25 cellular contexts compared by ENCODE assay signal in the genomic region with DNA sequence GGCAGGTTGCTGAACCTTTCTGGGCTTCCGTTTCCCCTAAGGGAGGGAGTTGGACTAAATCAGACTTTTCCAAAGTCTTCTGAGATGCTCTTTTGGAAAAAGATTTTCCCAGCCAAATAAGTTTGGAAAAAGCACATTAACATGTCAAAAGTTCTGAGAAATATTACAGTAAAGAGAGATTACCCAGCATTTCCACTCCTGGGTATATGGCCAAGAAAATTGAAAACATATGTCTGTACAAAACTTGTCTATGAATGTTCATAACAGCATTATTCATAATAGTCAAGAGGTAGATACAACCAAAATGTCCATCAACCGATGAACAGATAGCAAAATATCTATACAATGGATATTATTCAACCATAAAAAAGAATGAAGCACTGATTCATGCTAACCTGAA.
"Had no signal": no experiment of that assay in that cellular context is flagged by ENCODE, and none has a peak within 500 bp of the region (broad histone marks: within the 10 kb centered on the region; RNA-seq: fewer than 3 reads in every experiment).

No MANE protein-coding gene starts in this region.

- FAIRE-seq: endothelial cell of umbilical vein, islet of Langerhans, urothelium cell line had no signal

- DNase-seq: effector CD4-positive, alpha-beta T cell; erythroblast; gastrocnemius medialis; heart right ventricle; hypothalamus; kidney glomerular epithelial cell; mesendoderm; naive B cell; nephron progenitor cell; psoas muscle; retina; right lobe of liver; spleen; stimulated activated CD4-positive, alpha-beta T cell treated with anti-CD3 and anti-CD28 coated beads, Interleukin-15, amount 100 ng/mL, for 24 hours; stimulated activated CD4-positive, alpha-beta T cell treated with anti-CD3 and anti-CD28 coated beads, Interleukin-1b, Interleukin-23, amount 100 ng/mL, for 48 hours; stimulated activated CD4-positive, alpha-beta T cell treated with anti-CD3 and anti-CD28 coated beads, Interleukin-4, amount 100 ng/mL, for 24 hours; substantia nigra; trophoblast cell had no signal

- ATAC-seq: gastrocnemius medialis; heart right ventricle; psoas muscle; right lobe of liver; stimulated activated memory B cell treated with anti-CD40 and anti-IgM and Interleukin-4, amounts not matched to agents 10 μg/mL and 1 μg/mL and 100 μg/mL, for 72 hours had no signal

- H3K27me3 ChIP-seq: gastrocnemius medialis, right lobe of liver, spleen had no signal

- H3K36me3 ChIP-seq: gastrocnemius medialis, heart right ventricle, right lobe of liver, spleen, thoracic aorta had no signal

- H3K4me1 ChIP-seq: gastrocnemius medialis, psoas muscle, right lobe of liver had no signal

- H3K4me3 ChIP-seq: coronary artery, gastrocnemius medialis, heart right ventricle, psoas muscle, right lobe of liver, spleen, thoracic aorta had no signal

- H3K27ac ChIP-seq: coronary artery, gastrocnemius medialis, heart right ventricle, parathyroid adenoma, psoas muscle, right lobe of liver, spleen, thoracic aorta had no signal

- H3K9me3 ChIP-seq: gastrocnemius medialis, heart right ventricle, psoas muscle, right lobe of liver, spleen, thoracic aorta had no signal

- H3K9ac ChIP-seq: parathyroid adenoma had no signal

- H2AFZ ChIP-seq: parathyroid adenoma had no signal

- H3K79me2 ChIP-seq: parathyroid adenoma had no signal
